ENCODE assay signal across 2 cellular contexts in the genomic region with DNA sequence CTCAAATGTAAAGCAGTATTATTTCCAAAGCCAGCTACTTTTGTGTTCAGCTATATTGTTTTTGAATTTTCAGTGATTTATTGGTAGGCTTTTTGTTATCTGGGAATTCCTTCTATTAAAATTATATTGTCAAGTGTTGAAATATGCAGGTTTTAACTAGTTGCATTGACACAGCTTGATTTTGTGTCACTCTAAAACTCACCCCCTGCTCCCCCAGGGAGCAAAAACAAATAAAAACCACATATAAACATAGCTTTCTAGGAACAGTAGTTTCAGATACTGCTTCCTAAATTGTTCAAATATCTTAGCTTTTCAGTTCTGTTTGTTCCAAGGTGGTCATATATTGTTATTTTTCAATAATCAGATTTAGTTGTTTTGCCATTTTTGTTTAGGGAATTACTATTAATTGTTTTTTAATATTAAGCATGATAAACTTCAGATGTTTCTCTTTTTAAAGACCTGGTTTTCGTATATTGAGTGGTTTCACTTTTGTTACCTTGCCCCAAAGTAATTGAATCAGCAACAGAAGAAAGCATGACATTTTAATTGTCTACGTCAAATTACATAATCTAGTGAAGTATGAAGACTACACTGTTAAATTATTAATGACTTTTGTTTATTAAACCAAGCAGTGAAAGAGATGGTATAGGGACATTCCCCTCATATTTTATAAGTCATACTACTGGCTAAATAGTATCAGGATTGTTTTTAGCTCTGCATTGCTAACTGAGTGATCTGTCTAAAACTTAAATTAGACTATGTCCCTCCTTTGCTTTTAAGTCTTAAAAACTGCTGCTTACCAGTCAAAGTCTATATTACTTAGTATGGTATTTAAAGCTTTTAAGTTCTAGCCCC.
A peak's percentile ranks its signal among the peaks of the same experiment; 100 is the strongest.
TF ChIP-seq lines count a peak whose summit lies in the region.

No MANE protein-coding gene starts in this region.

TF ChIP-seq in WTC11, 78 proteins besides CTCF, POLR2A, EP300 and RAD21:
- TF ChIP-seq, protein P1, sequence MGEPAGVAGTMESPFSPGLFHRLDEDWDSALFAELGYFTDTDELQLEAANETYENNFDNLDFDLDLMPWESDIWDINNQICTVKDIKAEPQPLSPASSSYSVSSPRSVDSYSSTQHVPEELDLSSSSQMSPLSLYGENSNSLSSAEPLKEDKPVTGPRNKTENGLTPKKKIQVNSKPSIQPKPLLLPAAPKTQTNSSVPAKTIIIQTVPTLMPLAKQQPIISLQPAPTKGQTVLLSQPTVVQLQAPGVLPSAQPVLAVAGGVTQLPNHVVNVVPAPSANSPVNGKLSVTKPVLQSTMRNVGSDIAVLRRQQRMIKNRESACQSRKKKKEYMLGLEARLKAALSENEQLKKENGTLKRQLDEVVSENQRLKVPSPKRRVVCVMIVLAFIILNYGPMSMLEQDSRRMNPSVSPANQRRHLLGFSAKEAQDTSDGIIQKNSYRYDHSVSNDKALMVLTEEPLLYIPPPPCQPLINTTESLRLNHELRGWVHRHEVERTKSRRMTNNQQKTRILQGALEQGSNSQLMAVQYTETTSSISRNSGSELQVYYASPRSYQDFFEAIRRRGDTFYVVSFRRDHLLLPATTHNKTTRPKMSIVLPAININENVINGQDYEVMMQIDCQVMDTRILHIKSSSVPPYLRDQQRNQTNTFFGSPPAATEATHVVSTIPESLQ (CRISPR knock-in tag; IDR thresholded peaks at IDR 0.05), result no peak
- TF ChIP-seq, protein P2, sequence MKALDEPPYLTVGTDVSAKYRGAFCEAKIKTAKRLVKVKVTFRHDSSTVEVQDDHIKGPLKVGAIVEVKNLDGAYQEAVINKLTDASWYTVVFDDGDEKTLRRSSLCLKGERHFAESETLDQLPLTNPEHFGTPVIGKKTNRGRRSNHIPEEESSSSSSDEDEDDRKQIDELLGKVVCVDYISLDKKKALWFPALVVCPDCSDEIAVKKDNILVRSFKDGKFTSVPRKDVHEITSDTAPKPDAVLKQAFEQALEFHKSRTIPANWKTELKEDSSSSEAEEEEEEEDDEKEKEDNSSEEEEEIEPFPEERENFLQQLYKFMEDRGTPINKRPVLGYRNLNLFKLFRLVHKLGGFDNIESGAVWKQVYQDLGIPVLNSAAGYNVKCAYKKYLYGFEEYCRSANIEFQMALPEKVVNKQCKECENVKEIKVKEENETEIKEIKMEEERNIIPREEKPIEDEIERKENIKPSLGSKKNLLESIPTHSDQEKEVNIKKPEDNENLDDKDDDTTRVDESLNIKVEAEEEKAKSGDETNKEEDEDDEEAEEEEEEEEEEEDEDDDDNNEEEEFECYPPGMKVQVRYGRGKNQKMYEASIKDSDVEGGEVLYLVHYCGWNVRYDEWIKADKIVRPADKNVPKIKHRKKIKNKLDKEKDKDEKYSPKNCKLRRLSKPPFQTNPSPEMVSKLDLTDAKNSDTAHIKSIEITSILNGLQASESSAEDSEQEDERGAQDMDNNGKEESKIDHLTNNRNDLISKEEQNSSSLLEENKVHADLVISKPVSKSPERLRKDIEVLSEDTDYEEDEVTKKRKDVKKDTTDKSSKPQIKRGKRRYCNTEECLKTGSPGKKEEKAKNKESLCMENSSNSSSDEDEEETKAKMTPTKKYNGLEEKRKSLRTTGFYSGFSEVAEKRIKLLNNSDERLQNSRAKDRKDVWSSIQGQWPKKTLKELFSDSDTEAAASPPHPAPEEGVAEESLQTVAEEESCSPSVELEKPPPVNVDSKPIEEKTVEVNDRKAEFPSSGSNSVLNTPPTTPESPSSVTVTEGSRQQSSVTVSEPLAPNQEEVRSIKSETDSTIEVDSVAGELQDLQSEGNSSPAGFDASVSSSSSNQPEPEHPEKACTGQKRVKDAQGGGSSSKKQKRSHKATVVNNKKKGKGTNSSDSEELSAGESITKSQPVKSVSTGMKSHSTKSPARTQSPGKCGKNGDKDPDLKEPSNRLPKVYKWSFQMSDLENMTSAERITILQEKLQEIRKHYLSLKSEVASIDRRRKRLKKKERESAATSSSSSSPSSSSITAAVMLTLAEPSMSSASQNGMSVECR (CRISPR knock-in tag; IDR thresholded peaks at IDR 0.05; ENCODE audit: borderline replicate concordance), result no peak
- no peak for TF ChIP-seq JUN (CRISPR knock-in tag; IDR thresholded peaks at IDR 0.05)
- TF ChIP-seq FOXP1 (CRISPR knock-in tag; IDR thresholded peaks at IDR 0.05; ENCODE audit: borderline replicate concordance), result no peak
- TF ChIP-seq HMGA2 (CRISPR knock-in tag; IDR thresholded peaks at IDR 0.05), result no peak

TF ChIP-seq in HepG2, 621 proteins besides CTCF, POLR2A, EP300 and RAD21:
- TF ChIP-seq, protein P3, sequence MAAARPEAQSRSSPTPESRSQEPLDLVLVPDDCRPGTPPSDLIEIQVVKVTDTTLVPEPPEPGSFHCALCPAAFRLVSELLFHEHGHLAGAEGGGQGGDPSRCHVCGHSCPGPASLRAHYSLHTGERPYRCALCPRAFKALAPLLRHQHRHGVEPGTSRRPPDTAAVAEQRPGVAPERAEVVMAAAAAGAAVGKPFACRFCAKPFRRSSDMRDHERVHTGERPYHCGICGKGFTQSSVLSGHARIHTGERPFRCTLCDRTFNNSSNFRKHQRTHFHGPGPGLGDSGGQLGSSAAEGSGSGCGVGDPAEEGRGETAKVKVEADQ (CRISPR knock-in tag; IDR thresholded peaks at IDR 0.05; ENCODE audit: borderline replicate concordance), result no peak
- TF ChIP-seq ZNF232 (CRISPR knock-in tag; IDR thresholded peaks at IDR 0.05; ENCODE audit: borderline replicate concordance) (no peak), ATF3 (CRISPR knock-in tag; IDR thresholded peaks at IDR 0.05) (no peak), ZNF839 (CRISPR knock-in tag; IDR thresholded peaks at IDR 0.05; ENCODE audit: borderline replicate concordance) (no peak), TBP (CRISPR knock-in tag; IDR thresholded peaks at IDR 0.05) (no peak), FOSL1 (CRISPR knock-in tag; IDR thresholded peaks at IDR 0.05; ENCODE audit: borderline replicate concordance) (no peak), ZNF639 (CRISPR knock-in tag; conservative IDR thresholded peaks at IDR 0.05) (no peak), BCL6 (CRISPR knock-in tag; IDR thresholded peaks at IDR 0.05) (peak; percentile 94), PHF5A (CRISPR knock-in tag; IDR thresholded peaks at IDR 0.05; ENCODE audit: low read depth, unreplicated experiment) (no peak), PTBP1 (IDR thresholded peaks at IDR 0.05; ENCODE audit: low read depth, low read length, poor library complexity, severe bottlenecking) (no peak), RFX3 (CRISPR knock-in tag; IDR thresholded peaks at IDR 0.05) (no peak), ATM (IDR thresholded peaks at IDR 0.05; ENCODE audit: borderline replicate concordance) (no peak), ZEB1 (IDR thresholded peaks at IDR 0.05; ENCODE audit: insufficient replicate concordance, low read depth) (no peak), HDAC6 (IDR thresholded peaks at IDR 0.05; ENCODE audit: low read depth, low read length) (no peak), ZFP36L1 (CRISPR knock-in tag; IDR thresholded peaks at IDR 0.05) (no peak)
- TF ChIP-seq, protein P4, sequence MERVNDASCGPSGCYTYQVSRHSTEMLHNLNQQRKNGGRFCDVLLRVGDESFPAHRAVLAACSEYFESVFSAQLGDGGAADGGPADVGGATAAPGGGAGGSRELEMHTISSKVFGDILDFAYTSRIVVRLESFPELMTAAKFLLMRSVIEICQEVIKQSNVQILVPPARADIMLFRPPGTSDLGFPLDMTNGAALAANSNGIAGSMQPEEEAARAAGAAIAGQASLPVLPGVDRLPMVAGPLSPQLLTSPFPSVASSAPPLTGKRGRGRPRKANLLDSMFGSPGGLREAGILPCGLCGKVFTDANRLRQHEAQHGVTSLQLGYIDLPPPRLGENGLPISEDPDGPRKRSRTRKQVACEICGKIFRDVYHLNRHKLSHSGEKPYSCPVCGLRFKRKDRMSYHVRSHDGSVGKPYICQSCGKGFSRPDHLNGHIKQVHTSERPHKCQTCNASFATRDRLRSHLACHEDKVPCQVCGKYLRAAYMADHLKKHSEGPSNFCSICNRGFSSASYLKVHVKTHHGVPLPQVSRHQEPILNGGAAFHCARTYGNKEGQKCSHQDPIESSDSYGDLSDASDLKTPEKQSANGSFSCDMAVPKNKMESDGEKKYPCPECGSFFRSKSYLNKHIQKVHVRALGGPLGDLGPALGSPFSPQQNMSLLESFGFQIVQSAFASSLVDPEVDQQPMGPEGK (CRISPR knock-in tag; IDR thresholded peaks at IDR 0.05), result peak; percentile 54; the same call in 1 of the 2 replicates
- TF ChIP-seq, protein P5, sequence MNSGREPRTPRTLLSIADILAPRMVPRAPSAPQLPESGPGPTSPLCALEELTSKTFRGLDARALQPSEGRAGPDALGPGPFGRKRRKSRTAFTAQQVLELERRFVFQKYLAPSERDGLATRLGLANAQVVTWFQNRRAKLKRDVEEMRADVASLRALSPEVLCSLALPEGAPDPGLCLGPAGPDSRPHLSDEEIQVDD (CRISPR knock-in tag; IDR thresholded peaks at IDR 0.05; ENCODE audit: borderline replicate concordance), result no peak
